Comparison of ENCODE assay signal across 34 cellular contexts in the genomic region with DNA sequence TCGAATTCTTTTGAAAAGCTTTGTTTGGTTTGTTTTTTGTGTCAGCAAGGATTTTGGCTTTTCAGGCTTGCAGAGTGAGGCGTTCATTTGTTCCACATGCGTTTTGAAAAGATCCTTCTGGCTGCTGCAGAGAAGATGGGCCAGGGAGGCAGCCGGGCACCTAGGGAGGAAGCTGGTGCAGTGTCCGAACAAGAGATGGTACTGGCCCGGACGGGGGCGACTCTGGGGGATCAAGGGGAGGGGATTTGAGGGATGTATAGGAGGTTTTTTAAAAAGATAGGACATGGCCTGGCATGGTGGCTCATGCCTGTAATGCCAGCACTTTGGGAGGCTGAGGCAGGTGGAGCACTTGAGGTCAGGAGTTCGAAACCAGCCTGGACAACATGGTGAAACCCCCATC.
"Had no signal": no experiment of that assay in that cellular context is flagged by ENCODE, and none has a peak within 500 bp of the region (broad histone marks: within the 10 kb centered on the region; RNA-seq: fewer than 3 reads in every experiment).

No MANE protein-coding gene starts in this region.

- DNase-seq: Karpas-422, Kasumi-1, MG63, MM.1S, MV-4-11, NCI-H1048, NCI-H1092, NCI-H1092 treated with DMSO at 0.1 percent for 48 hours, NCI-H1105, NCI-H1105 treated with DMSO at 0.1 percent for 48 hours, NCI-H1417, NCI-H1417 treated with DMSO at 0.1 percent for 48 hours, NCI-H1436, NCI-H1436 treated with DMSO at 0.1 percent for 48 hours, NCI-H146, NCI-H1694, NCI-H1694 treated with DMSO at 0.1 percent for 48 hours, NCI-H187, NCI-H187 treated with DMSO at 0.1 percent for 48 hours, NCI-H1930, NCI-H2029, NCI-H2029 treated with DMSO at 0.1 percent for 48 hours, NCI-H2081, NCI-H2081 treated with DMSO at 0.1 percent for 48 hours, NCI-H2107, NCI-H2171, NCI-H2171 treated with DMSO at 0.1 percent for 48 hours, NCI-H2227 treated with DMSO at 0.1 percent for 48 hours, NCI-H226, NCI-H345, NCI-H446, NCI-H446 treated with DMSO at 0.1 percent for 48 hours, NCI-H510A had no signal

- H3K27ac ChIP-seq: KMS-11 had no signal

- H3K4me3 ChIP-seq: MG63 had no signal

- H3K9ac ChIP-seq: KMS-11 had no signal

- H3K36me3 ChIP-seq: MG63 had no signal

- H3K9me3 ChIP-seq: MG63 had no signal

- H3K4me2 ChIP-seq: KMS-11 had no signal
